Comparison of ENCODE assay signal across 16 cellular contexts in genomic region chr3:101984356-101984755, GRCh38.
A peak's percentile ranks its signal among the peaks of the same experiment; 100 is the strongest.
DNase-seq lines count a peak whose midpoint lies in the region; ATAC-seq, FAIRE-seq and TF ChIP-seq lines count a peak whose summit lies in the region.
"Had no signal": no experiment of that assay in that cellular context is flagged by ENCODE, and none has a peak within 500 bp of the region (broad histone marks: within the 10 kb centered on the region; RNA-seq: fewer than 3 reads in every experiment).

No MANE protein-coding gene starts in this region.

- no peak for ATAC-seq in GM19023 (IDR thresholded peaks at IDR 0.05; ENCODE audit: unreplicated experiment)

- no peaks in the 10 kb centered on the region for H3K36me3 ChIP-seq in bronchial epithelial cell (ENCODE audit: control insufficient read depth, insufficient read depth, low read length)
- H3K36me3 ChIP-seq: BLaER1 treated with 17β-estradiol and CSF1 and Interleukin-3, amounts not matched to agents 10 nM and 100 nM had no signal

- H3K4me3 ChIP-seq in bronchial epithelial cell (ENCODE audit: low read depth, low read length) = no peak overlapping the region
- H3K4me3 ChIP-seq: BLaER1 treated with 17β-estradiol and CSF1 and Interleukin-3, amounts not matched to agents 10 nM and 100 nM; GM23248 had no signal

- no peak for FAIRE-seq in bronchial epithelial cell (lab: Jason Lieb, UNC)
- FAIRE-seq: G401.6, GM12891, H54 had no signal

- H3K27me3 ChIP-seq in bronchial epithelial cell (ENCODE audit: control insufficient read depth, insufficient read depth, low read length) = no peaks in the 10 kb centered on the region
- H3K27me3 ChIP-seq: BLaER1 treated with 17β-estradiol and CSF1 and Interleukin-3, amounts not matched to agents 10 nM and 100 nM had no signal

- TF ChIP-seq CTCF in bronchial epithelial cell (IDR thresholded peaks at IDR 0.05; ENCODE audit: insufficient read depth, low read length, severe bottlenecking) = no peak

- peak; percentile 86 for DNase-seq in HT-29 (ENCODE audit: low spot score)
- peak; percentile 43 for DNase-seq in bronchial epithelial cell (ENCODE audit: low read depth)
- peak; percentile 66 for DNase-seq in kidney tubule cell (ENCODE audit: low spot score)
- peak; percentile 46 for DNase-seq in renal cortical epithelial cell (ENCODE audit: low read depth)
- DNase-seq in occipital lobe (lab: John Stamatoyannopoulos, UW) = no peak
- DNase-seq in NCI-H2171 treated with DMSO at 0.1 percent for 48 hours (lab: John Stamatoyannopoulos, UW) = no peak
- no peak for DNase-seq in activated CD8-positive, alpha-beta memory T cell treated with anti-CD3 and anti-CD28 coated beads, Interleukin-2, amount 50 U/mL, for 48 hours
- DNase-seq: ACHN; CD4-positive, CD25-positive, alpha-beta regulatory T cell; EL; GM23248 had no signal

Comparison
In these comparisons a context has a peak if more than half of its experiments do, and no peak if none do; other contexts are left out.
1. DNase-seq: peak in HT-29 (single experiment), bronchial epithelial cell (single experiment), kidney tubule cell (single experiment) and renal cortical epithelial cell (single experiment); none in occipital lobe (single experiment), NCI-H2171 treated with DMSO at 0.1 percent for 48 hours (single experiment) and activated CD8-positive, alpha-beta memory T cell treated with anti-CD3 and anti-CD28 coated beads, Interleukin-2, amount 50 U/mL, for 48 hours (single experiment).